In the genomic region with DNA sequence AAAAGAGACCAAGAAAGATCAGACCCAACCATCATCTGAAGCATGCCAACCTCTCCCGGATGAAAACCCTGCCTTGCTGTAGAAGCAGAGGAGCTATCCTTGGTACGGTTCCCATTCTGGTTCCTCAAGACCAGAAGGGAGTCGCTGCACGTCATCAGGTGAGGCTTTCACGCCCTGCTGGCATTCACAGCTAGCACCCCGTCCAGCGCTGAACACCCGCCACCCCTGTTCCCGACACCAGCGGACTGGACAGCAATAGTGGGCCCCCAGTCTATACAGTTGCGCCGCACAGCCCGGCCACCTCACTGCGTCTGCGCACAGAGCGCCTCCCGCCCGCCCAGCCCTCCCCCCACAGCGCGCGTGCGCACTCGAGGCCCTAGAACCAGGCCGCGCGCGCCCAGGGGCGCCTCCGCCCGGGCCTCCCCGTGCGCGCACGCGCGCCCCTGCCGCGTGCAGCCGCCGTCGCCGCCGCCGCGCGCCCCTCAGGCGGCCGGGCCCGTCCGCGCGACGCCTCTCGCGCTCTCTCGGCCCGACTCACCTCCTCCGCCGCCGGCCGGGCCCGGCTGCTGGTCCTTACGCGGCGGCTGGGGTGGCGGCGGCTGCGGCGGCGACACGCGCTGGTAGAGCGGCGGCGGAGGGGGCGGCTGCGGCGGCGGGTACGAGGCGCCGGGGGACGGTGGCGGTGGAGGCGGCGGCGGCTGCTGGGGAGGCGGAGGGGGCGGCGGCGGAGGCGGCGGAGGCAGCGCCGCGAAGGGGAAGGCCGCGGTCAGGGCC, we compare ENCODE assay signal across 1 cellular context.
TF ChIP-seq lines count a peak whose summit lies in the region.

No MANE protein-coding gene starts in this region.

TF ChIP-seq in K562, 482 proteins besides CTCF, POLR2A, EP300 and RAD21 (continued from another document):
- TF ChIP-seq HCFC1 (IDR thresholded peaks at IDR 0.05; ENCODE audit: low read depth, low read length), result no peak; the same call in 1 of the 2 replicates
- peak; percentile 66 for TF ChIP-seq SAP30 (IDR thresholded peaks at IDR 0.05; ENCODE audit: borderline replicate concordance, insufficient read depth, low read depth, low read length, poor library complexity, severe bottlenecking)
- no peak for TF ChIP-seq THAP12 (CRISPR knock-in tag; IDR thresholded peaks at IDR 0.05)
- TF ChIP-seq TSHZ1 (CRISPR knock-in tag; IDR thresholded peaks at IDR 0.05), result no peak
- 0 out of 2 replicates have a peak, but pooled peaks have one; percentile 45 for TF ChIP-seq FOXP1 (CRISPR knock-in tag; IDR thresholded peaks at IDR 0.05)
- TF ChIP-seq SRF (CRISPR knock-in tag; IDR thresholded peaks at IDR 0.05), result no peak
- TF ChIP-seq MAZ (CRISPR knock-in tag; conservative IDR thresholded peaks at IDR 0.05 in 1 of 2, IDR thresholded peaks at IDR 0.05 in 1 of 2), result peak in 1 of 2 experiments; percentile 24; a peak in 1 of 4 replicates
- no peak for TF ChIP-seq ZC3H11A (IDR thresholded peaks at IDR 0.05; ENCODE audit: low read depth, low read length)
TF ChIP-seq in K562: peak in this region for 39.
